In the genomic region with DNA sequence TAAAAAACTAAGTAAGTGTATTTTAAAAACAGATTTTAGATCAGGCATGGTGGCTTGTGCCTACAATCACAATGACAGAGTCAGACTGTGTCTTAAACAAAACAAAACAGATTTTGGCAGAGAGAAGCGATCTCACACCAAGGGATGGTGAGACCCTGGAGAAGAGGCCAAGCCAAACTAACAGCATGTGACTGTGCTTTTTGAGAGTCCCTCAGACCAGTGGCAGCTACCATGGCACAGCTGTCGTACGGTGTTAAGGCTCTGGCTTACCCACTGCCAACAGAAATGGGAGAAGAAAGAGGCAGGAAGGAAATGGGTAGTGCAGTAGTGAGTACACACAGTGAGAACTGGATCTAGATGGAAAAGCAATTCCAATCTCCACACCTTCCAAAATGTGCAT, we compare ENCODE assay signal across 28 cellular contexts.
DNase-seq lines count a peak whose midpoint lies in the region; ATAC-seq and TF ChIP-seq lines count a peak whose summit lies in the region.
"Had no signal": no experiment of that assay in that cellular context is flagged by ENCODE, and none has a peak within 500 bp of the region (broad histone marks: within the 10 kb centered on the region; RNA-seq: fewer than 3 reads in every experiment).

No MANE protein-coding gene starts in this region.

- H3K4me3 Mint-ChIP-seq in CD4-positive, CD25-positive, alpha-beta regulatory T cell, result no peak overlapping the region
- H3K4me3 Mint-ChIP-seq: activated CD8-positive, alpha-beta memory T cell treated with anti-CD3 and anti-CD28 coated beads, Interleukin-2, amount 10 ng/mL, durations not matched to agents 7 days and 5 days; H9 had no signal

- intact Hi-C loops in ascending aorta (cut with DNase I), result loop anchor here (10.0 kb wide), 1 partner anchor 334 kb away; no protein-coding TSS in a partner anchor
- intact Hi-C loops in breast epithelium (cut with DNase I; ENCODE audit: low total_unique reads), result no loop called here

- H3K27ac Mint-ChIP-seq in CD4-positive, CD25-positive, alpha-beta regulatory T cell, result peak overlapping the region in 2 of 3 donors; percentile 54 to 75
- H3K27ac Mint-ChIP-seq: activated CD8-positive, alpha-beta memory T cell treated with anti-CD3 and anti-CD28 coated beads, Interleukin-2, amount 10 ng/mL, durations not matched to agents 7 days and 5 days; activated T-helper 2 cell treated with anti-CD3 and anti-CD28 coated beads, Interferon-gamma antibody, Interleukin-2, Interleukin-4, amounts not matched to agents 10 μg/mL and 5 μg/mL and 100 μg/mL, durations not matched to agents 14 hours and 24 hours and 36 hours; progenitor cell of endocrine pancreas had no signal

- no peak overlapping the region for H3K27ac ChIP-seq in CD4-positive, CD25-positive, alpha-beta regulatory T cell (ENCODE audit: insufficient read depth, low read length, poor library complexity, severe bottlenecking)
- peak overlapping the region; percentile 3 to 14 for H3K27ac ChIP-seq in ascending aorta
- peak overlapping the region; percentile 45 for H3K27ac ChIP-seq in neutrophil
- H3K27ac ChIP-seq in coronary artery, result no peak overlapping the region
- no peak overlapping the region for H3K27ac ChIP-seq in breast epithelium
- H3K27ac ChIP-seq: esophagus squamous epithelium had no signal

- H3K36me3 Mint-ChIP-seq in CD4-positive, CD25-positive, alpha-beta regulatory T cell, result peaks cover 48% of the 10 kb centered on the region

- no peaks in the 10 kb centered on the region for H3K9me3 ChIP-seq in CD4-positive, CD25-positive, alpha-beta regulatory T cell (ENCODE audit: control insufficient read depth in 2 of 2, low read length in 2 of 2)
- H3K9me3 ChIP-seq in ascending aorta (no peaks in the 10 kb centered on the region), neutrophil (no peaks in the 10 kb centered on the region), breast epithelium (no peaks in the 10 kb centered on the region)
- H3K9me3 ChIP-seq: BE2C, esophagus squamous epithelium, SK-N-SH had no signal

- peak; percentile 28 for DNase-seq in activated effector memory CD4-positive, alpha-beta T cell treated with anti-CD3 and anti-CD28 coated beads, Interleukin-2, amount 50 U/mL, for 16 hours
- DNase-seq in activated effector memory CD4-positive, alpha-beta T cell treated with Interleukin-2 at 50 U/mL for 16 hours, result no peak
- no peak for DNase-seq in CD4-positive, CD25-positive, alpha-beta regulatory T cell
- DNase-seq in ascending aorta (ENCODE audit: low spot score in 2 of 2), result no peak
- DNase-seq in coronary artery (ENCODE audit: low spot score), result no peak
- DNase-seq in 8988T, result no peak
- no peak for DNase-seq in breast epithelium (ENCODE audit: low spot score in 2 of 2)
- DNase-seq: activated CD8-positive, alpha-beta memory T cell treated with anti-CD3 and anti-CD28 coated beads, Interleukin-2, amount 10 ng/mL, durations not matched to agents 7 days and 5 days; BE2C; dermis blood vessel endothelial cell; DMS79; esophagus squamous epithelium; foreskin melanocyte; GF-D8; H9; NCI-H1092; NCI-H187; NCI-H2171 treated with DMSO at 0.1 percent for 48 hours; NCI-H524 treated with DMSO at 0.1 percent for 48 hours; NK-92 treated with Interleukin-12 subunit alpha and Interleukin-12 subunit beta, amount 100 ng/mL, for 24 hours; PC-3; SK-N-SH; stimulated activated CD4-positive, alpha-beta T cell treated with anti-CD3 and anti-CD28 coated beads, Interleukin-15, amount 100 ng/mL, for 24 hours; stimulated activated naive CD8-positive, alpha-beta T cell treated with anti-CD3 and anti-CD28 coated beads, Interleukin-15, Interleukin-2, amounts not matched to agents 100 U/mL and 50 U/mL, for 24 hours; T-helper 2 cell had no signal

- peaks cover 6 to 35% (median 13%) of the 10 kb centered on the region in 4 donors for H3K4me1 Mint-ChIP-seq in CD4-positive, CD25-positive, alpha-beta regulatory T cell

- TF ChIP-seq POLR2A in breast epithelium (IDR thresholded peaks at IDR 0.05), result no peak

- H3K36me3 ChIP-seq in CD4-positive, CD25-positive, alpha-beta regulatory T cell (ENCODE audit: control insufficient read depth, insufficient read depth, low read length), result peaks cover 87% of the 10 kb centered on the region
- H3K36me3 ChIP-seq in ascending aorta, result peaks cover 30 to 33% of the 10 kb centered on the region in 2 donors
- H3K36me3 ChIP-seq in neutrophil, result peaks cover 85% of the 10 kb centered on the region
- no peaks in the 10 kb centered on the region for H3K36me3 ChIP-seq in breast epithelium

- no peaks in the 10 kb centered on the region for H3K27me3 Mint-ChIP-seq in CD4-positive, CD25-positive, alpha-beta regulatory T cell
- H3K27me3 Mint-ChIP-seq: activated CD8-positive, alpha-beta memory T cell treated with anti-CD3 and anti-CD28 coated beads, Interleukin-2, amount 10 ng/mL, durations not matched to agents 7 days and 5 days; progenitor cell of endocrine pancreas had no signal

- H3K9me3 Mint-ChIP-seq in CD4-positive, CD25-positive, alpha-beta regulatory T cell, result no peaks in the 10 kb centered on the region
- H3K9me3 Mint-ChIP-seq: activated T-helper 2 cell treated with anti-CD3 and anti-CD28 coated beads, Interferon-gamma antibody, Interleukin-2, Interleukin-4, amounts not matched to agents 10 μg/mL and 5 μg/mL and 100 μg/mL, durations not matched to agents 14 hours and 24 hours and 36 hours; H9 had no signal

- H3K27me3 ChIP-seq in CD4-positive, CD25-positive, alpha-beta regulatory T cell (ENCODE audit: control insufficient read depth, insufficient read depth, low read length), result no peaks in the 10 kb centered on the region
- H3K27me3 ChIP-seq in ascending aorta (no peaks in the 10 kb centered on the region), neutrophil (no peaks in the 10 kb centered on the region), breast epithelium (no peaks in the 10 kb centered on the region)
- H3K27me3 ChIP-seq: BE2C, esophagus squamous epithelium had no signal

- no peak overlapping the region for H3K4me3 ChIP-seq in CD4-positive, CD25-positive, alpha-beta regulatory T cell (ENCODE audit: low read depth, low read length)
- H3K4me3 ChIP-seq in ascending aorta (no peak overlapping the region), neutrophil (ENCODE audit: low read depth in 1 of 2, low read length in 1 of 2) (no peak overlapping the region), coronary artery (no peak overlapping the region), breast epithelium (no peak overlapping the region)
- H3K4me3 ChIP-seq: esophagus squamous epithelium had no signal

- TF ChIP-seq CTCF in ascending aorta (IDR thresholded peaks at IDR 0.05), result no peak
- no peak for TF ChIP-seq CTCF in neutrophil (IDR thresholded peaks at IDR 0.05)
- no peak for TF ChIP-seq CTCF in coronary artery (IDR thresholded peaks at IDR 0.05)
- no peak for TF ChIP-seq CTCF in breast epithelium (IDR thresholded peaks at IDR 0.05)

- H3K4me1 ChIP-seq in CD4-positive, CD25-positive, alpha-beta regulatory T cell (ENCODE audit: control insufficient read depth, insufficient read depth, low read length, poor library complexity, severe bottlenecking), result no peaks in the 10 kb centered on the region
- H3K4me1 ChIP-seq in ascending aorta (peaks cover 0 to 10% of the 10 kb centered on the region in 2 donors), neutrophil (ENCODE audit: control insufficient read depth in 1 of 2, insufficient read depth in 1 of 2, low read depth in 1 of 2, low read length in 1 of 2) (peaks cover 21 to 23% of the 10 kb centered on the region in 2 experiments), breast epithelium (no peaks in the 10 kb centered on the region)
- H3K4me1 ChIP-seq: BE2C had no signal

- no peak for ATAC-seq in CD4-positive, CD25-positive, alpha-beta regulatory T cell (ENCODE audit: low read depth in 2 of 2)
- ATAC-seq: activated CD8-positive, alpha-beta memory T cell treated with anti-CD3 and anti-CD28 coated beads, Interleukin-2, amount 10 ng/mL, durations not matched to agents 7 days and 5 days; PC-3; stimulated activated naive CD8-positive, alpha-beta T cell treated with anti-CD3 and anti-CD28 coated beads, Interleukin-15, Interleukin-2, amounts not matched to agents 100 U/mL and 50 U/mL, for 24 hours had no signal

Comparison
In these comparisons a context has a peak if more than half of its experiments do, and no peak if none do; other contexts are left out.
1. H3K27ac ChIP-seq: peak in ascending aorta (2 of 2) and neutrophil (single experiment); none in CD4-positive, CD25-positive, alpha-beta regulatory T cell (single experiment), coronary artery (0 of 2) and breast epithelium (0 of 2).